In genomic region chr3:182303169-182303568, GRCh38 we compare ENCODE assay signal across 15 cellular contexts.
A peak's percentile ranks its signal among the peaks of the same experiment; 100 is the strongest.
DNase-seq lines count a peak whose midpoint lies in the region; ATAC-seq lines count a peak whose summit lies in the region.
"Had no signal": no experiment of that assay in that cellular context is flagged by ENCODE, and none has a peak within 500 bp of the region (broad histone marks: within the 10 kb centered on the region; RNA-seq: fewer than 3 reads in every experiment).

No MANE protein-coding gene starts in this region.

- DNase-seq in Ammon's horn (ENCODE audit: low spot score) (peak; percentile 67), COR-L47 (lab: John Stamatoyannopoulos, UW) (peak; percentile 58), NCI-H774 (lab: John Stamatoyannopoulos, UW) (peak; percentile 27), medulla oblongata (ENCODE audit: extremely low spot score) (peak; percentile 78), Right ventricle myocardium superior (no peak), NCI-H524 (lab: John Stamatoyannopoulos, UW) (no peak), NOMO-1 treated with dmso at 0.1 percent for 144 hours (lab: John Stamatoyannopoulos, UW; ENCODE audit: unreplicated experiment) (no peak)
- DNase-seq: BE2C; CD4-positive, alpha-beta memory T cell; IMR-90; NCI-H1417 treated with DMSO at 0.1 percent for 48 hours; NCI-H510A treated with DMSO at 0.1 percent for 48 hours; NK-92 treated with Interleukin-12 subunit alpha and Interleukin-12 subunit beta, amount 100 ng/mL, for 24 hours; SK-N-SH had no signal

- ATAC-seq in GM19324 (IDR thresholded peaks at IDR 0.05; ENCODE audit: low FRiP score, unreplicated experiment) (no peak), Right ventricle myocardium superior (ENCODE audit: poor library complexity) (no peak)

- intact Hi-C loops in Right ventricle myocardium superior (cut with DNase I), result no loop called here

Comparison
In these comparisons a context has a peak if more than half of its experiments do, and no peak if none do; other contexts are left out.
1. DNase-seq: peak in Ammon's horn (single experiment), COR-L47 (single experiment), NCI-H774 (single experiment) and medulla oblongata (single experiment); none in Right ventricle myocardium superior (single experiment), NCI-H524 (0 of 2) and NOMO-1 treated with dmso at 0.1 percent for 144 hours (single experiment).